In the genomic region with DNA sequence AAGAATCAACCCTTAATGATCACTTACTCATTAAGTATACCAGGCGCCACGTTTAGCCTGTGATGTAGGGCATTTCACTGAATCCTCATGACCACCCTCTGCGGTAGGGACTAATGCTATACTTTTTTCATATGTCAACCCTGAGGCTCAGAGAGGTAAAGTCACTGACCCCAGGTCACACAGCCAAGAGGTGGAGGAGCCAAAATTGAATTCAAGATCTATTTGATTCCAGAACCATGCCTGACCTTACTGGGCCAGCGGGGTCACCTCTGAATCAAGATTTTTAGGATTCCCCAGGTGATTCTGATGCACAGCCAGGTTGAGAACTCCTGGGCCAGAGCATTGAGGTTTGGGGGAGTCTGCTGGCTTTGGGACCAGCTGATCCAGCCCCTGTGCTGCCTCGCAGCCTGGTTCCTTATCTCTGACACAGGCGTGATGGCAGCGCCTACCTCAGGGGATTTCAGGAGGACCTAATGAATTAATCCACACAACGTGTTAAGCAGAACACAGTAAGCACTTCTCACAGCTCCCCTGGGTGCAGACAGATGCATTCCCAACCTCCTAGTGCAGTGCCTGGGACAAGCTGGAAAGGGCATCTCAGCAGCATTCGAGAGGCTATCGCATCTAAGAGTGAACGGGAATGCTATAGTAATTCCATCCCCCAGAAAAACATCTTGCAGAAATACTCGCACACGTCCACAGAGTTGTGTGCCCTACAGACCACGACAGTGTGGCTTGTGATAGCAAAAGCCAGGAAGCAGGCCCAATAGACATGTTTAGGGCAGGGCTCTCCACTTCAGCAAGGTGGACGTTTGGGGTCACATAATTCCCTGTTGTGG, we compare ENCODE assay signal across 18 cellular contexts.
DNase-seq lines count a peak whose midpoint lies in the region; ATAC-seq and TF ChIP-seq lines count a peak whose summit lies in the region.
"Had no signal": no experiment of that assay in that cellular context is flagged by ENCODE, and none has a peak within 500 bp of the region (broad histone marks: within the 10 kb centered on the region; RNA-seq: fewer than 3 reads in every experiment).

No MANE protein-coding gene starts in this region.

- H3K27me3 ChIP-seq in heart left ventricle: no peaks in the 10 kb centered on the region
- H3K27me3 ChIP-seq in gastrocnemius medialis: no peaks in the 10 kb centered on the region
- H3K27me3 ChIP-seq in body of pancreas: no peaks in the 10 kb centered on the region

- intact Hi-C loops in heart left ventricle (cut with DNase I): loop anchor here in 4 of 10 donors (5.0 to 10.0 kb wide), 2 partner anchors 46 to 49 kb away; no protein-coding TSS in a partner anchor
- intact Hi-C loops in cardiac septum (cut with DNase I): no loop called here
- intact Hi-C loops in left ventricle myocardium superior (cut with micrococcal nuclease): loop anchor here (10.0 kb wide), 1 partner anchor 46 kb away; no protein-coding TSS in a partner anchor
- intact Hi-C loops in gastrocnemius medialis (cut with DNase I; ENCODE audit: low total_unique reads): loop anchor here (2.0 kb wide), 1 partner anchor 44 kb away; no protein-coding TSS in a partner anchor
- intact Hi-C loops in body of pancreas (cut with DNase I): no loop called here

- peak; percentile 3 to 19 (median 12) for ATAC-seq in heart left ventricle
- peak; percentile 19 for ATAC-seq in left ventricle myocardium superior
- ATAC-seq in gastrocnemius medialis: no peak
- ATAC-seq in body of pancreas: no peak
- ATAC-seq: activated CD8-positive, alpha-beta T cell treated with anti-CD3 and anti-CD28 coated beads, Interleukin-2, amount 10 ng/mL, durations not matched to agents 7 days and 5 days; activated T-cell treated with anti-CD3 and anti-CD28 coated beads, Interleukin-2, amount 50 U/mL, for 4 hours had no signal

- H3K4me1 ChIP-seq in heart left ventricle (peaks cover 0 to 38% (median 19%) of the 10 kb centered on the region in 12 donors), gastrocnemius medialis (peaks cover 60 to 64% of the 10 kb centered on the region in 2 donors), body of pancreas (peaks cover 23% of the 10 kb centered on the region)

- in situ Hi-C loops in gastrocnemius medialis (cut with MboI; ENCODE audit: low sequenced_read_pairs in 4 of 4): no loop called here

- H3K27ac ChIP-seq in heart left ventricle (peak overlapping the region in 11 of 12 donors; percentile 34 to 80 (median 46)), gastrocnemius medialis (peak overlapping the region; percentile 61 to 100 (median 83)), body of pancreas (peak overlapping the region in 1 of 4 donors; percentile 12)

- no peak overlapping the region for H3K4me3 ChIP-seq in heart left ventricle
- H3K4me3 ChIP-seq in gastrocnemius medialis: no peak overlapping the region
- no peak overlapping the region for H3K4me3 ChIP-seq in body of pancreas

- no peak for TF ChIP-seq POLR2A in heart left ventricle (IDR thresholded peaks at IDR 0.05)
- TF ChIP-seq POLR2A in gastrocnemius medialis (IDR thresholded peaks at IDR 0.05): no peak
- TF ChIP-seq POLR2A in body of pancreas (IDR thresholded peaks at IDR 0.05): no peak

- WGBS in heart left ventricle, 4 donors: 63 to 68% (median 66%) methylated on average over 10 to 15 of the region's 15 CpGs
- 84% methylated on average over 15 of the region's 15 CpGs for WGBS in body of pancreas, 2 donors

- TF ChIP-seq CTCF in heart left ventricle (IDR thresholded peaks at IDR 0.05) (no peak), gastrocnemius medialis (IDR thresholded peaks at IDR 0.05 in 4 of 5, conservative IDR thresholded peaks at IDR 0.05 in 1 of 5) (no peak), body of pancreas (IDR thresholded peaks at IDR 0.05) (no peak)

- H3K9me3 ChIP-seq in heart left ventricle: peaks cover 0 to 11% (median 0%) of the 10 kb centered on the region in 12 donors
- H3K9me3 ChIP-seq in gastrocnemius medialis: no peaks in the 10 kb centered on the region
- H3K9me3 ChIP-seq in body of pancreas: no peaks in the 10 kb centered on the region

- H3K36me3 ChIP-seq in heart left ventricle (no peaks in the 10 kb centered on the region), gastrocnemius medialis (no peaks in the 10 kb centered on the region), body of pancreas (replicated peaks in 1 of 2; ENCODE audit: insufficient read depth in 1 of 2, low read depth in 2 of 2) (no peaks in the 10 kb centered on the region)

- DNase-seq in heart left ventricle: no peak
- no peak for DNase-seq in cardiac septum (ENCODE audit: low spot score)
- DNase-seq in left ventricle myocardium superior: no peak
- DNase-seq in gastrocnemius medialis: no peak
- DNase-seq in body of pancreas: no peak
- DNase-seq in stimulated activated CD4-positive, alpha-beta T cell treated with anti-CD3 and anti-CD28 coated beads, Interleukin-4, amount 100 ng/mL, for 24 hours: no peak
- no peak for DNase-seq in activated CD8-positive, alpha-beta memory T cell treated with anti-CD3 and anti-CD28 coated beads, Interleukin-2, amount 50 U/mL, for 48 hours
- DNase-seq in UCSD-AML1 (lab: John Stamatoyannopoulos, UW; ENCODE audit: unreplicated experiment): no peak
- DNase-seq: activated B cell treated with CpG ODN at 0.5 μM for 24 hours; activated CD8-positive, alpha-beta T cell treated with anti-CD3 and anti-CD28 coated beads, Interleukin-2, amount 10 ng/mL, durations not matched to agents 7 days and 5 days; activated naive CD4-positive, alpha-beta T cell treated with anti-CD3 and anti-CD28 coated beads, Interleukin-2, amount 50 U/mL, for 16 hours; activated T-cell treated with anti-CD3 and anti-CD28 coated beads, Interleukin-2, amount 50 U/mL, for 4 hours; Calu3; endodermal cell; HFFc6; NCI-H2029; NCI-H526 treated with DMSO at 0.1 percent for 48 hours; T-helper 2 cell had no signal

Comparison
In these comparisons a context has a peak if more than half of its experiments do, and no peak if none do; other contexts are left out.
1. intact Hi-C loops: an anchor here in left ventricle myocardium superior (10.0 kb wide) and gastrocnemius medialis (2.0 kb wide); none called in cardiac septum and body of pancreas.
2. ATAC-seq: peak in heart left ventricle (4 of 4) and left ventricle myocardium superior (single experiment); none in gastrocnemius medialis (0 of 2) and body of pancreas (single experiment).